1 cellular context compared by ENCODE assay signal in the genomic region with DNA sequence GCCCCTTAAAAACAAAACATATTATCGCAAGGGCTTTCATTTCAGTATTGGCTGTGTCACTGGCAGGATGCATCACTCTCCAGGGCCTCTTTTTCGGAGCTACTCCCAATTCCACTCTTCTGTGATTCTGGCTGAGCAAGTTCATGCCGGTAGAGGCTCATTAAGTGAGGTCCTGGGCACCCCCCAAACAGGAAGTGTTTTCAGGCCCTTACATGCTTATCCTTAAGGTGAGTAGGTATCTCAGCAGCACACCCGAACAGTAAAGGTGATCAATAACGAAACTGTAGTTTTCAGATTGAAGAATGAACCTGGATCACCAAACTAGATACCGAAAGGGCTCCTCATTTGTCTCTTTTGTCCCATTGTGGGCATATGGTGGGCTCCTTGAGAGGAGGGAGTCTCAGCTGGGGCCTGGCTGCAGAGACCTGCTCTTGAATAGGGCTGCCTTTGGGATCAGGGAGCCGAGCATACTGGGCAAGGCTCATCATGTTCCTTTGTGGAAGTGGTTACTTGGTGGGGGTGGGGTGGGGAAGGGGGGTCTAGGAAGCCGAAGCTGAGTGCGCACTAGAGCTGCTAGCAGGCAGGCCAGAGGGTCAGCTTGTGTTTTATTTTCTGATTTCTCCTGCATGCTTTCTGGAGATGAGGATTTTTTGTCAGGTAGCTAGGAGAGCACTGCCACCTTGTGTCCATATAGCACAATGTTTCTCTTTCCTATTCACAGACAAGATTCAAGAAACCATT.
TF ChIP-seq lines count a peak whose summit lies in the region.

No MANE protein-coding gene starts in this region.

TF ChIP-seq in GM12878, 131 proteins besides CTCF, POLR2A, EP300 and RAD21 (continued from another document):
- TF ChIP-seq, protein P1, sequence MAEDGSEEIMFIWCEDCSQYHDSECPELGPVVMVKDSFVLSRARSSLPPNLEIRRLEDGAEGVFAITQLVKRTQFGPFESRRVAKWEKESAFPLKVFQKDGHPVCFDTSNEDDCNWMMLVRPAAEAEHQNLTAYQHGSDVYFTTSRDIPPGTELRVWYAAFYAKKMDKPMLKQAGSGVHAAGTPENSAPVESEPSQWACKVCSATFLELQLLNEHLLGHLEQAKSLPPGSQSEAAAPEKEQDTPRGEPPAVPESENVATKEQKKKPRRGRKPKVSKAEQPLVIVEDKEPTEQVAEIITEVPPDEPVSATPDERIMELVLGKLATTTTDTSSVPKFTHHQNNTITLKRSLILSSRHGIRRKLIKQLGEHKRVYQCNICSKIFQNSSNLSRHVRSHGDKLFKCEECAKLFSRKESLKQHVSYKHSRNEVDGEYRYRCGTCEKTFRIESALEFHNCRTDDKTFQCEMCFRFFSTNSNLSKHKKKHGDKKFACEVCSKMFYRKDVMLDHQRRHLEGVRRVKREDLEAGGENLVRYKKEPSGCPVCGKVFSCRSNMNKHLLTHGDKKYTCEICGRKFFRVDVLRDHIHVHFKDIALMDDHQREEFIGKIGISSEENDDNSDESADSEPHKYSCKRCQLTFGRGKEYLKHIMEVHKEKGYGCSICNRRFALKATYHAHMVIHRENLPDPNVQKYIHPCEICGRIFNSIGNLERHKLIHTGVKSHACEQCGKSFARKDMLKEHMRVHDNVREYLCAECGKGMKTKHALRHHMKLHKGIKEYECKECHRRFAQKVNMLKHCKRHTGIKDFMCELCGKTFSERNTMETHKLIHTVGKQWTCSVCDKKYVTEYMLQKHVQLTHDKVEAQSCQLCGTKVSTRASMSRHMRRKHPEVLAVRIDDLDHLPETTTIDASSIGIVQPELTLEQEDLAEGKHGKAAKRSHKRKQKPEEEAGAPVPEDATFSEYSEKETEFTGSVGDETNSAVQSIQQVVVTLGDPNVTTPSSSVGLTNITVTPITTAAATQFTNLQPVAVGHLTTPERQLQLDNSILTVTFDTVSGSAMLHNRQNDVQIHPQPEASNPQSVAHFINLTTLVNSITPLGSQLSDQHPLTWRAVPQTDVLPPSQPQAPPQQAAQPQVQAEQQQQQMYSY (CRISPR knock-in tag; IDR thresholded peaks at IDR 0.05) = no peak
- TF ChIP-seq, protein P2, sequence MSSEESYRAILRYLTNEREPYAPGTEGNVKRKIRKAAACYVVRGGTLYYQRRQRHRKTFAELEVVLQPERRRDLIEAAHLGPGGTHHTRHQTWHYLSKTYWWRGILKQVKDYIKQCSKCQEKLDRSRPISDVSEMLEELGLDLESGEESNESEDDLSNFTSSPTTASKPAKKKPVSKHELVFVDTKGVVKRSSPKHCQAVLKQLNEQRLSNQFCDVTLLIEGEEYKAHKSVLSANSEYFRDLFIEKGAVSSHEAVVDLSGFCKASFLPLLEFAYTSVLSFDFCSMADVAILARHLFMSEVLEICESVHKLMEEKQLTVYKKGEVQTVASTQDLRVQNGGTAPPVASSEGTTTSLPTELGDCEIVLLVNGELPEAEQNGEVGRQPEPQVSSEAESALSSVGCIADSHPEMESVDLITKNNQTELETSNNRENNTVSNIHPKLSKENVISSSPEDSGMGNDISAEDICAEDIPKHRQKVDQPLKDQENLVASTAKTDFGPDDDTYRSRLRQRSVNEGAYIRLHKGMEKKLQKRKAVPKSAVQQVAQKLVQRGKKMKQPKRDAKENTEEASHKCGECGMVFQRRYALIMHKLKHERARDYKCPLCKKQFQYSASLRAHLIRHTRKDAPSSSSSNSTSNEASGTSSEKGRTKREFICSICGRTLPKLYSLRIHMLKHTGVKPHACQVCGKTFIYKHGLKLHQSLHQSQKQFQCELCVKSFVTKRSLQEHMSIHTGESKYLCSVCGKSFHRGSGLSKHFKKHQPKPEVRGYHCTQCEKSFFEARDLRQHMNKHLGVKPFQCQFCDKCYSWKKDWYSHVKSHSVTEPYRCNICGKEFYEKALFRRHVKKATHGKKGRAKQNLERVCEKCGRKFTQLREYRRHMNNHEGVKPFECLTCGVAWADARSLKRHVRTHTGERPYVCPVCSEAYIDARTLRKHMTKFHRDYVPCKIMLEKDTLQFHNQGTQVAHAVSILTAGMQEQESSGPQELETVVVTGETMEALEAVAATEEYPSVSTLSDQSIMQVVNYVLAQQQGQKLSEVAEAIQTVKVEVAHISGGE (CRISPR knock-in tag; IDR thresholded peaks at IDR 0.05) = no peak
- TF ChIP-seq SMARCA5 (IDR thresholded peaks at IDR 0.05) = 0 out of 2 replicates have a peak, but pooled peaks have one; percentile 48
- TF ChIP-seq GATAD2B (conservative IDR thresholded peaks at IDR 0.05; ENCODE audit: low read depth) = no peak
- no peak for TF ChIP-seq RAD51 (IDR thresholded peaks at IDR 0.05)
- TF ChIP-seq JUNB (IDR thresholded peaks at IDR 0.05) = 0 out of 2 replicates have a peak, but pooled peaks have one; percentile 27
- TF ChIP-seq RUNX3 (IDR thresholded peaks at IDR 0.05; ENCODE audit: low read length) = 0 out of 2 replicates have a peak, but pooled peaks have one; percentile 19
- peak in 1 of 2 experiments; percentile 8; a peak in 1 of 4 replicates for TF ChIP-seq IKZF2 (IDR thresholded peaks at IDR 0.05)
- 0 out of 2 replicates have a peak, but pooled peaks have one; percentile 45 for TF ChIP-seq YY1 (IDR thresholded peaks at IDR 0.05; ENCODE audit: low read depth, low read length)
- 0 out of 2 replicates have a peak, but pooled peaks have one; percentile 13 for TF ChIP-seq NBN (IDR thresholded peaks at IDR 0.05)
- TF ChIP-seq, protein P3, sequence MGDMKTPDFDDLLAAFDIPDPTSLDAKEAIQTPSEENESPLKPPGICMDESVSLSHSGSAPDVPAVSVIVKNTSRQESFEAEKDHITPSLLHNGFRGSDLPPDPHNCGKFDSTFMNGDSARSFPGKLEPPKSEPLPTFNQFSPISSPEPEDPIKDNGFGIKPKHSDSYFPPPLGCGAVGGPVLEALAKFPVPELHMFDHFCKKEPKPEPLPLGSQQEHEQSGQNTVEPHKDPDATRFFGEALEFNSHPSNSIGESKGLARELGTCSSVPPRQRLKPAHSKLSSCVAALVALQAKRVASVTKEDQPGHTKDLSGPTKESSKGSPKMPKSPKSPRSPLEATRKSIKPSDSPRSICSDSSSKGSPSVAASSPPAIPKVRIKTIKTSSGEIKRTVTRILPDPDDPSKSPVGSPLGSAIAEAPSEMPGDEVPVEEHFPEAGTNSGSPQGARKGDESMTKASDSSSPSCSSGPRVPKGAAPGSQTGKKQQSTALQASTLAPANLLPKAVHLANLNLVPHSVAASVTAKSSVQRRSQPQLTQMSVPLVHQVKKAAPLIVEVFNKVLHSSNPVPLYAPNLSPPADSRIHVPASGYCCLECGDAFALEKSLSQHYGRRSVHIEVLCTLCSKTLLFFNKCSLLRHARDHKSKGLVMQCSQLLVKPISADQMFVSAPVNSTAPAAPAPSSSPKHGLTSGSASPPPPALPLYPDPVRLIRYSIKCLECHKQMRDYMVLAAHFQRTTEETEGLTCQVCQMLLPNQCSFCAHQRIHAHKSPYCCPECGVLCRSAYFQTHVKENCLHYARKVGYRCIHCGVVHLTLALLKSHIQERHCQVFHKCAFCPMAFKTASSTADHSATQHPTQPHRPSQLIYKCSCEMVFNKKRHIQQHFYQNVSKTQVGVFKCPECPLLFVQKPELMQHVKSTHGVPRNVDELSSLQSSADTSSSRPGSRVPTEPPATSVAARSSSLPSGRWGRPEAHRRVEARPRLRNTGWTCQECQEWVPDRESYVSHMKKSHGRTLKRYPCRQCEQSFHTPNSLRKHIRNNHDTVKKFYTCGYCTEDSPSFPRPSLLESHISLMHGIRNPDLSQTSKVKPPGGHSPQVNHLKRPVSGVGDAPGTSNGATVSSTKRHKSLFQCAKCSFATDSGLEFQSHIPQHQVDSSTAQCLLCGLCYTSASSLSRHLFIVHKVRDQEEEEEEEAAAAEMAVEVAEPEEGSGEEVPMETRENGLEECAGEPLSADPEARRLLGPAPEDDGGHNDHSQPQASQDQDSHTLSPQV (IDR thresholded peaks at IDR 0.05) = peak; percentile 30; the same call in 1 of the 2 replicates
- no peak for TF ChIP-seq NR2C1 (IDR thresholded peaks at IDR 0.05)
- TF ChIP-seq, protein P4, sequence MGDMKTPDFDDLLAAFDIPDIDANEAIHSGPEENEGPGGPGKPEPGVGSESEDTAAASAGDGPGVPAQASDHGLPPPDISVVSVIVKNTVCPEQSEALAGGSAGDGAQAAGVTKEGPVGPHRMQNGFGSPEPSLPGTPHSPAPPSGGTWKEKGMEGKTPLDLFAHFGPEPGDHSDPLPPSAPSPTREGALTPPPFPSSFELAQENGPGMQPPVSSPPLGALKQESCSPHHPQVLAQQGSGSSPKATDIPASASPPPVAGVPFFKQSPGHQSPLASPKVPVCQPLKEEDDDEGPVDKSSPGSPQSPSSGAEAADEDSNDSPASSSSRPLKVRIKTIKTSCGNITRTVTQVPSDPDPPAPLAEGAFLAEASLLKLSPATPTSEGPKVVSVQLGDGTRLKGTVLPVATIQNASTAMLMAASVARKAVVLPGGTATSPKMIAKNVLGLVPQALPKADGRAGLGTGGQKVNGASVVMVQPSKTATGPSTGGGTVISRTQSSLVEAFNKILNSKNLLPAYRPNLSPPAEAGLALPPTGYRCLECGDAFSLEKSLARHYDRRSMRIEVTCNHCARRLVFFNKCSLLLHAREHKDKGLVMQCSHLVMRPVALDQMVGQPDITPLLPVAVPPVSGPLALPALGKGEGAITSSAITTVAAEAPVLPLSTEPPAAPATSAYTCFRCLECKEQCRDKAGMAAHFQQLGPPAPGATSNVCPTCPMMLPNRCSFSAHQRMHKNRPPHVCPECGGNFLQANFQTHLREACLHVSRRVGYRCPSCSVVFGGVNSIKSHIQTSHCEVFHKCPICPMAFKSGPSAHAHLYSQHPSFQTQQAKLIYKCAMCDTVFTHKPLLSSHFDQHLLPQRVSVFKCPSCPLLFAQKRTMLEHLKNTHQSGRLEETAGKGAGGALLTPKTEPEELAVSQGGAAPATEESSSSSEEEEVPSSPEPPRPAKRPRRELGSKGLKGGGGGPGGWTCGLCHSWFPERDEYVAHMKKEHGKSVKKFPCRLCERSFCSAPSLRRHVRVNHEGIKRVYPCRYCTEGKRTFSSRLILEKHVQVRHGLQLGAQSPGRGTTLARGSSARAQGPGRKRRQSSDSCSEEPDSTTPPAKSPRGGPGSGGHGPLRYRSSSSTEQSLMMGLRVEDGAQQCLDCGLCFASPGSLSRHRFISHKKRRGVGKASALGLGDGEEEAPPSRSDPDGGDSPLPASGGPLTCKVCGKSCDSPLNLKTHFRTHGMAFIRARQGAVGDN (IDR thresholded peaks at IDR 0.05) = 0 out of 2 replicates have a peak, but pooled peaks have one; percentile 33
- peak; percentile 92 for TF ChIP-seq SMC3 (IDR thresholded peaks at IDR 0.05; ENCODE audit: borderline replicate concordance, low read length)
- 0 out of 2 replicates have a peak, but pooled peaks have one; percentile 15 for TF ChIP-seq MTA2 (IDR thresholded peaks at IDR 0.05; ENCODE audit: low read depth)
- TF ChIP-seq, protein P5, sequence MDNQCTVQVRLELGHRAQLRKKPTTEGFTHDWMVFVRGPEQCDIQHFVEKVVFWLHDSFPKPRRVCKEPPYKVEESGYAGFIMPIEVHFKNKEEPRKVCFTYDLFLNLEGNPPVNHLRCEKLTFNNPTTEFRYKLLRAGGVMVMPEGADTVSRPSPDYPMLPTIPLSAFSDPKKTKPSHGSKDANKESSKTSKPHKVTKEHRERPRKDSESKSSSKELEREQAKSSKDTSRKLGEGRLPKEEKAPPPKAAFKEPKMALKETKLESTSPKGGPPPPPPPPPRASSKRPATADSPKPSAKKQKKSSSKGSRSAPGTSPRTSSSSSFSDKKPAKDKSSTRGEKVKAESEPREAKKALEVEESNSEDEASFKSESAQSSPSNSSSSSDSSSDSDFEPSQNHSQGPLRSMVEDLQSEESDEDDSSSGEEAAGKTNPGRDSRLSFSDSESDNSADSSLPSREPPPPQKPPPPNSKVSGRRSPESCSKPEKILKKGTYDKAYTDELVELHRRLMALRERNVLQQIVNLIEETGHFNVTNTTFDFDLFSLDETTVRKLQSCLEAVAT (IDR thresholded peaks at IDR 0.05) = no peak
- peak; percentile 45; the same call in 1 of the 2 replicates for TF ChIP-seq MXI1 (IDR thresholded peaks at IDR 0.05; ENCODE audit: low read depth, low read length)
- TF ChIP-seq, protein P6, sequence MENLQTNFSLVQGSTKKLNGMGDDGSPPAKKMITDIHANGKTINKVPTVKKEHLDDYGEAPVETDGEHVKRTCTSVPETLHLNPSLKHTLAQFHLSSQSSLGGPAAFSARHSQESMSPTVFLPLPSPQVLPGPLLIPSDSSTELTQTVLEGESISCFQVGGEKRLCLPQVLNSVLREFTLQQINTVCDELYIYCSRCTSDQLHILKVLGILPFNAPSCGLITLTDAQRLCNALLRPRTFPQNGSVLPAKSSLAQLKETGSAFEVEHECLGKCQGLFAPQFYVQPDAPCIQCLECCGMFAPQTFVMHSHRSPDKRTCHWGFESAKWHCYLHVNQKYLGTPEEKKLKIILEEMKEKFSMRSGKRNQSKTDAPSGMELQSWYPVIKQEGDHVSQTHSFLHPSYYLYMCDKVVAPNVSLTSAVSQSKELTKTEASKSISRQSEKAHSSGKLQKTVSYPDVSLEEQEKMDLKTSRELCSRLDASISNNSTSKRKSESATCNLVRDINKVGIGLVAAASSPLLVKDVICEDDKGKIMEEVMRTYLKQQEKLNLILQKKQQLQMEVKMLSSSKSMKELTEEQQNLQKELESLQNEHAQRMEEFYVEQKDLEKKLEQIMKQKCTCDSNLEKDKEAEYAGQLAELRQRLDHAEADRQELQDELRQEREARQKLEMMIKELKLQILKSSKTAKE (IDR thresholded peaks at IDR 0.05; ENCODE audit: low read depth, poor library complexity, severe bottlenecking) = no peak
- no peak for TF ChIP-seq SRF (IDR thresholded peaks at IDR 0.05; ENCODE audit: low read depth in 2 of 2, low read length in 2 of 2)
- TF ChIP-seq SREBF1 (IDR thresholded peaks at IDR 0.05; ENCODE audit: low read length) = no peak
